In genomic region chr18:67023059-67023458, GRCh38 we compare ENCODE assay signal across 6 cellular contexts.
"Had no signal": no experiment of that assay in that cellular context is flagged by ENCODE, and none has a peak within 500 bp of the region (broad histone marks: within the 10 kb centered on the region; RNA-seq: fewer than 3 reads in every experiment).

No MANE protein-coding gene starts in this region.

- H3K27ac ChIP-seq: HL-60 had no signal

- H3K4me3 ChIP-seq: K562 had no signal

- DNase-seq: IMR-90, KBM-7, KG1 had no signal

- ATAC-seq: HepG2, K562 had no signal
